Comparison of ENCODE assay signal across 1 cellular context in genomic region chr6:154039231-154039842, GRCh38.
A peak's percentile ranks its signal among the peaks of the same experiment; 100 is the strongest.
TF ChIP-seq lines count a peak whose summit lies in the region.

Gene OPRM1 (plus strand): TSS chr6:154039240. CDS start chr6:154039545, 305 bp downstream.

TF ChIP-seq in HepG2, 621 proteins besides CTCF, POLR2A, EP300 and RAD21 (continued from another document and continues in another):
- peak; percentile 61; the same call in 1 of the 2 replicates for TF ChIP-seq MYPOP (CRISPR knock-in tag; IDR thresholded peaks at IDR 0.05)
- TF ChIP-seq ISL2 (CRISPR knock-in tag; IDR thresholded peaks at IDR 0.05), result 0 out of 2 replicates have a peak, but pooled peaks have one; percentile 55
- 0 out of 2 replicates have a peak, but pooled peaks have one; percentile 37 for TF ChIP-seq IRF9 (CRISPR knock-in tag; IDR thresholded peaks at IDR 0.05; ENCODE audit: borderline replicate concordance)
- TF ChIP-seq ZNF564 (CRISPR knock-in tag; IDR thresholded peaks at IDR 0.05), result peak; percentile 64; the same call in 1 of the 2 replicates
- TF ChIP-seq ZNF335 (CRISPR knock-in tag; IDR thresholded peaks at IDR 0.05), result peak; percentile 68; the same call in 1 of the 2 replicates
- 0 out of 2 replicates have a peak, but pooled peaks have one; percentile 38 for TF ChIP-seq PRDM15 (CRISPR knock-in tag; IDR thresholded peaks at IDR 0.05)
- peak; percentile 68 for TF ChIP-seq GATAD1 (CRISPR knock-in tag; IDR thresholded peaks at IDR 0.05)
- TF ChIP-seq UBTF (CRISPR knock-in tag; IDR thresholded peaks at IDR 0.05), result no peak
- 0 out of 2 replicates have a peak, but pooled peaks have one; percentile 36 for TF ChIP-seq ZBTB7B (CRISPR knock-in tag; IDR thresholded peaks at IDR 0.05)
- TF ChIP-seq HOXA3 (CRISPR knock-in tag; IDR thresholded peaks at IDR 0.05), result peak; percentile 66
- TF ChIP-seq ZNF749 (CRISPR knock-in tag; IDR thresholded peaks at IDR 0.05; ENCODE audit: borderline replicate concordance), result peak; percentile 66; the same call in 1 of the 2 replicates
- TF ChIP-seq ZNF431 (CRISPR knock-in tag; IDR thresholded peaks at IDR 0.05; ENCODE audit: borderline replicate concordance, low read depth), result 0 out of 2 replicates have a peak, but pooled peaks have one; percentile 61
- TF ChIP-seq ZBTB34 (CRISPR knock-in tag; IDR thresholded peaks at IDR 0.05), result no peak
- TF ChIP-seq ATF6 (CRISPR knock-in tag; conservative IDR thresholded peaks at IDR 0.05), result peak; percentile 90; the same call in 1 of the 2 replicates
- peak; percentile 94 for TF ChIP-seq ZNF773 (CRISPR knock-in tag; IDR thresholded peaks at IDR 0.05; ENCODE audit: borderline replicate concordance)
- peak; percentile 83; the same call in 1 of the 2 replicates for TF ChIP-seq ZBTB10 (CRISPR knock-in tag; IDR thresholded peaks at IDR 0.05; ENCODE audit: borderline replicate concordance)
- peak; percentile 59; the same call in 1 of the 2 replicates for TF ChIP-seq ZNF160 (CRISPR knock-in tag; IDR thresholded peaks at IDR 0.05)
- TF ChIP-seq GTF2F1 (IDR thresholded peaks at IDR 0.05; ENCODE audit: low read length), result no peak
- TF ChIP-seq ZNF12 (CRISPR knock-in tag; IDR thresholded peaks at IDR 0.05), result peak; percentile 55; the same call in 1 of the 2 replicates
- TF ChIP-seq SIN3B (IDR thresholded peaks at IDR 0.05; ENCODE audit: low read length), result no peak
- TF ChIP-seq ZNF205 (CRISPR knock-in tag; IDR thresholded peaks at IDR 0.05), result 0 out of 2 replicates have a peak, but pooled peaks have one; percentile 23
- peak; percentile 46; the same call in 1 of the 2 replicates for TF ChIP-seq RARA (CRISPR knock-in tag; IDR thresholded peaks at IDR 0.05)
- peak; percentile 87 for TF ChIP-seq ZNF280B (CRISPR knock-in tag; IDR thresholded peaks at IDR 0.05; ENCODE audit: borderline replicate concordance)
- no peak for TF ChIP-seq NFATC3 (CRISPR knock-in tag; IDR thresholded peaks at IDR 0.05)
- peak; percentile 72; the same call in 1 of the 2 replicates for TF ChIP-seq IKZF5 (CRISPR knock-in tag; IDR thresholded peaks at IDR 0.05)
- TF ChIP-seq GPN1 (CRISPR knock-in tag; IDR thresholded peaks at IDR 0.05; ENCODE audit: borderline replicate concordance), result peak; percentile 97
- TF ChIP-seq ZNF75D (CRISPR knock-in tag; IDR thresholded peaks at IDR 0.05; ENCODE audit: borderline replicate concordance), result peak; percentile 88; the same call in 1 of the 2 replicates
- TF ChIP-seq ZHX2 (IDR thresholded peaks at IDR 0.05; ENCODE audit: low read depth), result no peak
- TF ChIP-seq ZHX2 (CRISPR knock-in tag; IDR thresholded peaks at IDR 0.05; ENCODE audit: borderline replicate concordance), result peak; percentile 82; the same call in 1 of the 2 replicates
